Comparison of ENCODE assay signal across 22 cellular contexts in genomic region chr21:36160850-36161178, GRCh38.
"Had no signal": no experiment of that assay in that cellular context is flagged by ENCODE, and none has a peak within 500 bp of the region (broad histone marks: within the 10 kb centered on the region; RNA-seq: fewer than 3 reads in every experiment).

No MANE protein-coding gene starts in this region.

- H3K27ac Mint-ChIP-seq: dendritic cell treated with granulocyte-macrophage colony-stimulating factor and Interleukin-4, amounts not matched to agents 40 ng/mL and 50 ng/mL, for 4 days; mesothelial cell of epicardium had no signal

- H3K9me3 ChIP-seq: colonic mucosa, esophagus muscularis mucosa, heart left ventricle, left lung, mucosa of descending colon had no signal

- H3K4me3 Mint-ChIP-seq: dendritic cell treated with granulocyte-macrophage colony-stimulating factor and Interleukin-4, amounts not matched to agents 40 ng/mL and 50 ng/mL, for 4 days; immature natural killer cell; mesothelial cell of epicardium had no signal

- H3K4me3 ChIP-seq: colonic mucosa, esophagus muscularis mucosa, heart left ventricle, hepatocyte, left lung, lung, mucosa of descending colon had no signal

- H3K36me3 ChIP-seq: colonic mucosa had no signal

- DNase-seq: colonic mucosa; cortex of kidney; effector CD8-positive, alpha-beta T cell; foreskin keratinocyte; heart left ventricle; hypothalamus; immature natural killer cell; islet precursor cell; kidney; kidney glomerular epithelial cell; left colon; left lung; left ventricle myocardium superior; mammary epithelial cell; mesenchymal stem cell; naive B cell had no signal

- H3K27ac ChIP-seq: colonic mucosa, esophagus muscularis mucosa, foreskin keratinocyte, heart left ventricle, hepatocyte had no signal

- ATAC-seq: foreskin keratinocyte, heart left ventricle, left colon, left lung, left ventricle myocardium superior, mucosa of descending colon had no signal

- H3K4me2 ChIP-seq: hepatocyte had no signal

- H3K27me3 Mint-ChIP-seq: naive B cell had no signal

- H2AFZ ChIP-seq: hepatocyte had no signal

- H3K27me3 ChIP-seq: colonic mucosa, esophagus muscularis mucosa, foreskin keratinocyte, heart left ventricle, hepatocyte, left lung had no signal

- H3K36me3 Mint-ChIP-seq: mesothelial cell of epicardium had no signal

- H3K4me1 ChIP-seq: foreskin keratinocyte had no signal

- H3K9me3 Mint-ChIP-seq: dendritic cell treated with granulocyte-macrophage colony-stimulating factor and Interleukin-4, amounts not matched to agents 40 ng/mL and 50 ng/mL, for 4 days; immature natural killer cell; mesothelial cell of epicardium; naive B cell had no signal
